Comparison of ENCODE assay signal across 19 cellular contexts in the genomic region with DNA sequence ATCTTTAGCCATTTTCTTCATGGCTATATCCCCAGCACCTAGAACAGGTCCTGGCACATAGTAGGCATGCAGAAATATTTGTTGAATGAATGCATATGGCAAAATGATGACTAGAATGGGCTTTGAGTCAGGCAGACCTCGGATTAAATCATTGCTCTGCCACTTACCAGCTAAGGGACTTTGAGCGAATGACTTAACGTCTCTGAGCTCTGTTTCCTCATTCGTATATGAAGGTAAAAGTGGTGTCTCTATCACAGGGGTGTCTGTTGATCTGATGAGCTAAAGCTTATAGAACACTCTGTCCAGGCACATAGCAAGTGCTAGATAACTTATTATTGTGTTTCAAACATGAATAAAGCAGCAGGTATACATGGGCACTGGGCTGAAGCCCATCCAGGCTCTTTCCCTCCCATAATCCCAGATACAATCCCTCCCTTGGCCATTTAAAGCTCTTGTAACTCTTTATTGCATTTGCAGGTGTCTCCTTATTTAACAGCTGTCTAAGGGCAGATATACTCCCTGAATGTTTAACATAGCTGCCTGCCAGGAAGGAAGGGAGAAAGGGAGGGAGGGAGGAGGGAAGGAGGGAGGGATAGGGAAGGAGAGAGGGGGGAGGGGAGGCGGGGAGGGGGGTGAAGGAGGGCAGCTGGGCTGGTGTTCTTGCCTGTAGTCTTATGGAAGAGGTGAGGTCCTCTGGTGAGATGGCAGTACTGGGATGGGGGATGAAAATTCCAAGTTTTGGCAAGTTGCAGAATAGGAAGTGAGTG. TPM values are rescaled to one million over a fixed set of nuclear protein-coding genes. Genes with fewer than 3 reads are reported as not detected.
DNase-seq lines count a peak whose midpoint lies in the region; TF ChIP-seq lines count a peak whose summit lies in the region.
"Had no signal": no experiment of that assay in that cellular context is flagged by ENCODE, and none has a peak within 500 bp of the region (broad histone marks: within the 10 kb centered on the region; RNA-seq: fewer than 3 reads in every experiment).

No MANE protein-coding gene starts in this region.

- no peaks in the 10 kb centered on the region for H3K36me3 Mint-ChIP-seq in chondrocyte (ENCODE audit: low read depth)
- no peaks in the 10 kb centered on the region for H3K36me3 Mint-ChIP-seq in nephron (ENCODE audit: low read depth)
- H3K36me3 Mint-ChIP-seq: activated naive CD4-positive, alpha-beta T cell treated with anti-CD3 and anti-CD28 coated beads, Interleukin-2, amount 50 U/mL, for 72 hours; naive B cell had no signal

- no peaks in the 10 kb centered on the region for H3K36me3 ChIP-seq in HEK293 (ENCODE audit: control insufficient read depth in 2 of 2, insufficient read depth in 1 of 2, low read length in 2 of 2)
- H3K36me3 ChIP-seq: BLaER1, HAP-1, left ventricle myocardium inferior, neutrophil, SJCRH30, thyroid gland had no signal

- H3K4me3 ChIP-seq in HEK293 (ENCODE audit: low read depth, low read length) = no peak overlapping the region
- H3K4me3 ChIP-seq: BLaER1, HAP-1, left ventricle myocardium inferior, SJCRH30, thyroid gland had no signal

- H3K27me3 Mint-ChIP-seq in chondrocyte (ENCODE audit: low read depth) (no peaks in the 10 kb centered on the region), nephron (ENCODE audit: low read depth) (peaks cover 12% of the 10 kb centered on the region)

- H3K27ac Mint-ChIP-seq in chondrocyte (ENCODE audit: unreplicated experiment) = peak overlapping the region; percentile 59
- H3K27ac Mint-ChIP-seq in nephron = peak overlapping the region in 2 of 3 experiments; percentile 49 to 82
- H3K27ac Mint-ChIP-seq: activated B cell treated with CpG ODN at 0.5 μM for 24 hours; activated CD4-positive, alpha-beta T cell treated with anti-CD3 and anti-CD28 coated beads, Interleukin-2, amount 10 ng/mL, durations not matched to agents 7 days and 5 days; activated naive CD4-positive, alpha-beta T cell treated with anti-CD3 and anti-CD28 coated beads, Interleukin-2, amount 50 U/mL, for 72 hours; naive B cell had no signal

- H3K4me3 Mint-ChIP-seq in chondrocyte (ENCODE audit: unreplicated experiment) (no peak overlapping the region), nephron (no peak overlapping the region)
- H3K4me3 Mint-ChIP-seq: activated B cell treated with CpG ODN at 0.5 μM for 24 hours; activated CD4-positive, alpha-beta T cell treated with anti-CD3 and anti-CD28 coated beads, Interleukin-2, amount 10 ng/mL, durations not matched to agents 7 days and 5 days; naive B cell had no signal

- DNase-seq in NCI-H524 (lab: John Stamatoyannopoulos, UW) (peak; percentile 67 to 83), chondrocyte (ENCODE audit: low spot score) (no peak), GM19240 (ENCODE audit: insufficient read length, low spot score) (no peak), midbrain (lab: John Stamatoyannopoulos, UW) (no peak)
- no peak for DNase-seq in stimulated activated naive CD4-positive, alpha-beta T cell treated with Interleukin-2 at 50 U/mL for 16 hours (lab: John Stamatoyannopoulos, UW)
- DNase-seq: activated B cell treated with CpG ODN at 0.5 μM for 24 hours; left ventricle myocardium inferior; naive B cell; stimulated activated CD4-positive, alpha-beta T cell treated with anti-CD3 and anti-CD28 coated beads, Interleukin-12 subunit alpha, Interleukin-12 subunit beta, amount 100 ng/mL, for 4 hours; stimulated activated CD4-positive, alpha-beta T cell treated with anti-CD3 and anti-CD28 coated beads, Interleukin-2, amount 100 ng/mL, for 48 hours had no signal

- no peaks in the 10 kb centered on the region for H3K9me3 ChIP-seq in HEK293 (ENCODE audit: control insufficient read depth, insufficient read depth, low read depth, low read length)
- H3K9me3 ChIP-seq: BLaER1, HAP-1, left ventricle myocardium inferior, neutrophil, SJCRH30, thyroid gland had no signal

- H3K27ac ChIP-seq in HEK293 (ENCODE audit: extremely low read depth, low read depth, low read length) = no peak overlapping the region
- H3K27ac ChIP-seq: BLaER1, left ventricle myocardium inferior, neutrophil, SJCRH30, thyroid gland had no signal

- no peaks in the 10 kb centered on the region for H3K4me1 ChIP-seq in HEK293 (ENCODE audit: control insufficient read depth, insufficient read depth, low read length)
- H3K4me1 ChIP-seq: BLaER1, HAP-1, SJCRH30 had no signal

- POLR2A ChIA-PET in HEK293 (lab: Yijun Ruan, JAX) = interaction anchor here (0.6 to 1.9 kb wide), 2 partner anchors 11 to 146 kb away, joined by 5 to 11 read pairs; a partner anchor contains a TSS

- CTCF ChIA-PET in HEK293 (lab: Yijun Ruan, JAX) = interaction anchor here (0.6 to 8.8 kb wide), 25 partner anchors 9 to 331 kb away, joined by 3 to 120 read pairs (median 7); a partner anchor contains a TSS

- TF ChIP-seq CTCF in HEK293 (tag by site-specific recombination; IDR thresholded peaks at IDR 0.05) = no peak
- no peak for TF ChIP-seq CTCF in chondrocyte (IDR thresholded peaks at IDR 0.05)
- no peak for TF ChIP-seq CTCF in nephron (IDR thresholded peaks at IDR 0.05; ENCODE audit: unreplicated experiment in 3 of 3)

- peaks cover 21% of the 10 kb centered on the region for H3K4me1 Mint-ChIP-seq in chondrocyte (ENCODE audit: low read depth)
- peaks cover 12% of the 10 kb centered on the region for H3K4me1 Mint-ChIP-seq in nephron
- H3K4me1 Mint-ChIP-seq: activated B cell treated with CpG ODN at 0.5 μM for 24 hours had no signal

- H3K9me3 Mint-ChIP-seq in chondrocyte (ENCODE audit: low read depth) (no peaks in the 10 kb centered on the region), nephron (no peaks in the 10 kb centered on the region)
- H3K9me3 Mint-ChIP-seq: activated B cell treated with CpG ODN at 0.5 μM for 24 hours; activated CD4-positive, alpha-beta T cell treated with anti-CD3 and anti-CD28 coated beads, Interleukin-2, amount 10 ng/mL, durations not matched to agents 7 days and 5 days; activated naive CD4-positive, alpha-beta T cell treated with anti-CD3 and anti-CD28 coated beads, Interleukin-2, amount 50 U/mL, for 72 hours; naive B cell had no signal

TF ChIP-seq in HEK293, 187 proteins besides CTCF, POLR2A, EP300 and RAD21:
- TF ChIP-seq, protein P1, sequence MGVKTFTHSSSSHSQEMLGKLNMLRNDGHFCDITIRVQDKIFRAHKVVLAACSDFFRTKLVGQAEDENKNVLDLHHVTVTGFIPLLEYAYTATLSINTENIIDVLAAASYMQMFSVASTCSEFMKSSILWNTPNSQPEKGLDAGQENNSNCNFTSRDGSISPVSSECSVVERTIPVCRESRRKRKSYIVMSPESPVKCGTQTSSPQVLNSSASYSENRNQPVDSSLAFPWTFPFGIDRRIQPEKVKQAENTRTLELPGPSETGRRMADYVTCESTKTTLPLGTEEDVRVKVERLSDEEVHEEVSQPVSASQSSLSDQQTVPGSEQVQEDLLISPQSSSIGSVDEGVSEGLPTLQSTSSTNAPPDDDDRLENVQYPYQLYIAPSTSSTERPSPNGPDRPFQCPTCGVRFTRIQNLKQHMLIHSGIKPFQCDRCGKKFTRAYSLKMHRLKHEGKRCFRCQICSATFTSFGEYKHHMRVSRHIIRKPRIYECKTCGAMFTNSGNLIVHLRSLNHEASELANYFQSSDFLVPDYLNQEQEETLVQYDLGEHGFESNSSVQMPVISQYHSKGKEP (tag by site-specific recombination; IDR thresholded peaks at IDR 0.05) = no peak
- peak; percentile 83 for TF ChIP-seq WT1 (tag by site-specific recombination; IDR thresholded peaks at IDR 0.05)

RNA-seq across cellular contexts. Expression of a gene that starts 23.2 kb away (rescaled TPM):
- 40.7 to 45.3 TPM (median 41.6 TPM) in 3 replicates for total RNA-seq in chondrocyte

Comparison
In these comparisons a context has a peak if more than half of its experiments do, and no peak if none do; other contexts are left out.
1. DNase-seq: peak in NCI-H524 (2 of 2); none in chondrocyte (single experiment), GM19240 (single experiment), midbrain (single experiment) and stimulated activated naive CD4-positive, alpha-beta T cell treated with Interleukin-2 at 50 U/mL for 16 hours (single experiment).